ENCODE assay signal across 19 cellular contexts in genomic region chr2:144836635-144837350, GRCh38.
A peak's percentile ranks its signal among the peaks of the same experiment; 100 is the strongest.
DNase-seq lines count a peak whose midpoint lies in the region; ATAC-seq, FAIRE-seq and TF ChIP-seq lines count a peak whose summit lies in the region.
"Had no signal": no experiment of that assay in that cellular context is flagged by ENCODE, and none has a peak within 500 bp of the region (broad histone marks: within the 10 kb centered on the region; RNA-seq: fewer than 3 reads in every experiment).

No MANE protein-coding gene starts in this region.

- WGBS in K562 (ENCODE audit: insufficient coverage, low coverage, missing lambda C conversion rate): 72% methylated on average over 7 of the region's 7 CpGs
- 64% methylated on average over 7 of the region's 7 CpGs for WGBS in hepatocyte (ENCODE audit: low lambda C conversion rate, missing lambda C conversion rate)
- 57 to 65% methylated on average over 7 of the region's 7 CpGs for WGBS in testis, 2 donors

- no peaks in the 10 kb centered on the region for H3K9me1 ChIP-seq in K562 (ENCODE audit: control insufficient read depth, insufficient read depth, low read length)

- H3K9me2 ChIP-seq in hepatocyte (replicated peaks; ENCODE audit: insufficient read depth): no peaks in the 10 kb centered on the region

- peak overlapping the region; percentile 35; the same call in 1 of the 2 replicates for H2AFZ ChIP-seq in K562 (ENCODE audit: low read depth, low read length)
- no peak overlapping the region for H2AFZ ChIP-seq in hepatocyte

- ATAC-seq in K562 (no peak), HG03457 (IDR thresholded peaks at IDR 0.05; ENCODE audit: unreplicated experiment) (no peak)
- ATAC-seq: Panc1 had no signal

- H3K27me3 ChIP-seq in K562 (ENCODE audit: control insufficient read depth in 2 of 2, insufficient read depth in 2 of 2, low read length in 2 of 2): no peaks in the 10 kb centered on the region
- H3K27me3 ChIP-seq in hepatocyte: no peaks in the 10 kb centered on the region
- H3K27me3 ChIP-seq in testis: no peaks in the 10 kb centered on the region
- H3K27me3 ChIP-seq in H7 (ENCODE audit: control insufficient read depth, insufficient read depth, low read length): no peaks in the 10 kb centered on the region
- H3K27me3 ChIP-seq: BE2C, esophagus squamous epithelium, suprapubic skin had no signal

- FAIRE-seq in K562 (lab: Jason Lieb, UNC): no peak

- POLR2A ChIA-PET in AG04449 (lab: Yijun Ruan, JAX): interaction anchor here (0.7 kb wide), 1 partner anchor 752 kb away, joined by 3 read pairs; no protein-coding TSS in a partner anchor
- POLR2A ChIA-PET in K562 (lab: Yijun Ruan, JAX): interaction anchor here (0.7 kb wide), 1 partner anchor 12 kb away, joined by 3 read pairs; no protein-coding TSS in a partner anchor

- peaks cover 0 to 11% of the 10 kb centered on the region in 2 experiments; a peak in 3 of 5 replicates for H3K4me1 ChIP-seq in K562 (replicated peaks in 1 of 2; ENCODE audit: control insufficient read depth in 2 of 2, insufficient read depth in 2 of 2, low read length in 2 of 2)
- H3K4me1 ChIP-seq in hepatocyte (ENCODE audit: insufficient read depth): peaks cover 9% of the 10 kb centered on the region
- H3K4me1 ChIP-seq in testis: peaks cover 3% of the 10 kb centered on the region
- H3K4me1 ChIP-seq: BE2C, esophagus squamous epithelium, suprapubic skin had no signal

- TF ChIP-seq CTCF in AG04449 (IDR thresholded peaks at IDR 0.05; ENCODE audit: insufficient read depth, low read length, missing control alignments) (no peak), HFFc6 (IDR thresholded peaks at IDR 0.05) (no peak), K562 (IDR thresholded peaks at IDR 0.05 in 2 of 3, conservative IDR thresholded peaks at IDR 0.05 in 1 of 3; ENCODE audit: insufficient read depth in 2 of 3, low read depth in 1 of 3, low read length in 3 of 3) (no peak), hepatocyte (IDR thresholded peaks at IDR 0.05; ENCODE audit: poor library complexity) (no peak), testis (IDR thresholded peaks at IDR 0.05) (no peak)

- DNase-seq in AG04449 (ENCODE audit: low read depth, low spot score) (peak; percentile 16), HFFc6 (no peak), K562 (ENCODE audit: extremely low read depth in 1 of 4, low spot score in 3 of 4) (no peak), hepatocyte (ENCODE audit: low spot score) (no peak), testis (no peak), H7 (no peak), DMS153 treated with DMSO at 0.1 percent for 48 hours (lab: John Stamatoyannopoulos, UW; ENCODE audit: unreplicated experiment) (no peak)
- DNase-seq: activated CD4-positive, CD25-positive, alpha-beta regulatory T cell treated with anti-CD3 and anti-CD28 coated beads, Interleukin-2, amount 50 U/mL, for 72 hours; activated naive CD8-positive, alpha-beta T cell treated with anti-CD3 and anti-CD28 coated beads for 36 hours; activated T-cell treated with anti-CD3 and anti-CD28 coated beads for 4 hours; BE2C; esophagus squamous epithelium; NCI-H524; nucleus accumbens had no signal

- no peaks in the 10 kb centered on the region for H3K79me2 ChIP-seq in K562 (ENCODE audit: control insufficient read depth, insufficient read depth, low read length)
- H3K79me2 ChIP-seq in hepatocyte: no peaks in the 10 kb centered on the region

- no peaks in the 10 kb centered on the region for H3K27me3 Mint-ChIP-seq in HFFc6 (ENCODE audit: insufficient read depth)
- H3K27me3 Mint-ChIP-seq: dendritic cell treated with granulocyte-macrophage colony-stimulating factor and Interleukin-4, amounts not matched to agents 40 ng/mL and 50 ng/mL, for 4 days; IgD-negative memory B cell had no signal

- H3K9me3 ChIP-seq in K562 (replicated peaks; ENCODE audit: control insufficient read depth, insufficient read depth, low read depth, low read length) (no peaks in the 10 kb centered on the region), hepatocyte (ENCODE audit: low read depth) (no peaks in the 10 kb centered on the region), testis (no peaks in the 10 kb centered on the region)
- H3K9me3 ChIP-seq: BE2C, esophagus squamous epithelium, suprapubic skin had no signal

- H3K27ac Mint-ChIP-seq in HFFc6: peak overlapping the region; percentile 14; the same call in 1 of the 2 replicates
- H3K27ac Mint-ChIP-seq: activated naive CD8-positive, alpha-beta T cell treated with anti-CD3 and anti-CD28 coated beads for 36 hours; dendritic cell treated with granulocyte-macrophage colony-stimulating factor and Interleukin-4, amounts not matched to agents 40 ng/mL and 50 ng/mL, for 4 days; IgD-negative memory B cell had no signal

- BruUV-seq in K562 (replicated peaks; lab: Mats Ljungman, UMichigan): no TSS peak

- intact Hi-C loops in K562 (cut with micrococcal nuclease) (no loop called here), testis (cut with DNase I; ENCODE audit: low total_unique reads) (no loop called here)

- TF ChIP-seq POLR2A in K562 (conservative IDR thresholded peaks at IDR 0.05) (no peak), testis (IDR thresholded peaks at IDR 0.05) (no peak)

- H3K36me3 ChIP-seq in K562 (ENCODE audit: control insufficient read depth, insufficient read depth, low read length) (no peaks in the 10 kb centered on the region), hepatocyte (replicated peaks; ENCODE audit: insufficient read depth, low read depth) (no peaks in the 10 kb centered on the region), testis (ENCODE audit: low read depth, missing control alignments) (no peaks in the 10 kb centered on the region), H7 (replicated peaks; ENCODE audit: control insufficient read depth, insufficient read depth, low read length) (no peaks in the 10 kb centered on the region)
- H3K36me3 ChIP-seq: BE2C, esophagus squamous epithelium, suprapubic skin had no signal

- no peak overlapping the region for H3K4me3 Mint-ChIP-seq in HFFc6
- H3K4me3 Mint-ChIP-seq: activated naive CD8-positive, alpha-beta T cell treated with anti-CD3 and anti-CD28 coated beads for 36 hours; dendritic cell treated with granulocyte-macrophage colony-stimulating factor and Interleukin-4, amounts not matched to agents 40 ng/mL and 50 ng/mL, for 4 days; IgD-negative memory B cell had no signal

- no peak for TF ChIP-seq EP300 in K562 (IDR thresholded peaks at IDR 0.05; ENCODE audit: low read length)

- H3K9me3 Mint-ChIP-seq in HFFc6: no peaks in the 10 kb centered on the region
- H3K9me3 Mint-ChIP-seq: activated naive CD8-positive, alpha-beta T cell treated with anti-CD3 and anti-CD28 coated beads for 36 hours; IgD-negative memory B cell had no signal

- H4K20me1 ChIP-seq in K562 (replicated peaks; ENCODE audit: control insufficient read depth, insufficient read depth, low read length): no peaks in the 10 kb centered on the region
- H4K20me1 ChIP-seq in hepatocyte (ENCODE audit: insufficient read depth, poor library complexity, severe bottlenecking): no peaks in the 10 kb centered on the region

- no peaks in the 10 kb centered on the region for H3K36me3 Mint-ChIP-seq in HFFc6 (ENCODE audit: low read depth)
- H3K36me3 Mint-ChIP-seq: activated naive CD8-positive, alpha-beta T cell treated with anti-CD3 and anti-CD28 coated beads for 36 hours; IgD-negative memory B cell had no signal

- in situ Hi-C loops in K562 (cut with MboI): no loop called here

- no peak overlapping the region for H3K4me2 ChIP-seq in K562 (ENCODE audit: insufficient read depth, low read length)
- no peak overlapping the region for H3K4me2 ChIP-seq in hepatocyte

- peaks cover 5% of the 10 kb centered on the region; the same call in 1 of the 2 replicates for H3K4me1 Mint-ChIP-seq in HFFc6 (ENCODE audit: low read depth)
- H3K4me1 Mint-ChIP-seq: activated naive CD8-positive, alpha-beta T cell treated with anti-CD3 and anti-CD28 coated beads for 36 hours; IgD-negative memory B cell had no signal

- no peak for TF ChIP-seq RAD21 in K562 (CRISPR knock-in tag; conservative IDR thresholded peaks at IDR 0.05 in 1 of 2, IDR thresholded peaks at IDR 0.05 in 1 of 2)

- H3K9ac ChIP-seq in K562 (ENCODE audit: insufficient read depth in 1 of 2, low read depth in 2 of 2, low read length in 2 of 2): no peak overlapping the region

- H3K27ac ChIP-seq in K562 (ENCODE audit: extremely low read depth, low read depth, low read length) (no peak overlapping the region), hepatocyte (peak overlapping the region; percentile 51), testis (no peak overlapping the region)
- H3K27ac ChIP-seq: esophagus squamous epithelium, suprapubic skin had no signal

- H3K4me3 ChIP-seq in AG04449 (ENCODE audit: low read depth, low read length): no peak overlapping the region
- H3K4me3 ChIP-seq in K562: no peak overlapping the region
- no peak overlapping the region for H3K4me3 ChIP-seq in hepatocyte
- no peak overlapping the region for H3K4me3 ChIP-seq in testis
- no peak overlapping the region for H3K4me3 ChIP-seq in H7 (ENCODE audit: insufficient read depth, low read depth, low read length)
- H3K4me3 ChIP-seq: esophagus squamous epithelium, suprapubic skin had no signal

- CTCF ChIA-PET in AG04449 (lab: Yijun Ruan, JAX): no interaction called here
- CTCF ChIA-PET in K562 (lab: Yijun Ruan, JAX; ENCODE audit: low intra/inter-chr PET ratio): no interaction called here

TF ChIP-seq in K562, 482 proteins besides CTCF, POLR2A, EP300 and RAD21:
- TF ChIP-seq, protein P1, sequence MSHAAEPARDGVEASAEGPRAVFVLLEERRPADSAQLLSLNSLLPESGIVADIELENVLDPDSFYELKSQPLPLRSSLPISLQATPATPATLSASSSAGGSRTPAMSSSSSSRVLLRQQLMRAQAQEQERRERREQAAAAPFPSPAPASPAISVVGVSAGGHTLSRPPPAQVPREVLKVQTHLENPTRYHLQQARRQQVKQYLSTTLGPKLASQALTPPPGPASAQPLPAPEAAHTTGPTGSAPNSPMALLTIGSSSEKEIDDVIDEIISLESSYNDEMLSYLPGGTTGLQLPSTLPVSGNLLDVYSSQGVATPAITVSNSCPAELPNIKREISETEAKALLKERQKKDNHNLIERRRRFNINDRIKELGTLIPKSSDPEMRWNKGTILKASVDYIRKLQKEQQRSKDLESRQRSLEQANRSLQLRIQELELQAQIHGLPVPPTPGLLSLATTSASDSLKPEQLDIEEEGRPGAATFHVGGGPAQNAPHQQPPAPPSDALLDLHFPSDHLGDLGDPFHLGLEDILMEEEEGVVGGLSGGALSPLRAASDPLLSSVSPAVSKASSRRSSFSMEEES (CRISPR knock-in tag; IDR thresholded peaks at IDR 0.05): peak; percentile 54
- no peak for TF ChIP-seq ZNF644 (tag; IDR thresholded peaks at IDR 0.05; ENCODE audit: low read depth)
